Comparison of ENCODE assay signal across 11 cellular contexts in the genomic region with DNA sequence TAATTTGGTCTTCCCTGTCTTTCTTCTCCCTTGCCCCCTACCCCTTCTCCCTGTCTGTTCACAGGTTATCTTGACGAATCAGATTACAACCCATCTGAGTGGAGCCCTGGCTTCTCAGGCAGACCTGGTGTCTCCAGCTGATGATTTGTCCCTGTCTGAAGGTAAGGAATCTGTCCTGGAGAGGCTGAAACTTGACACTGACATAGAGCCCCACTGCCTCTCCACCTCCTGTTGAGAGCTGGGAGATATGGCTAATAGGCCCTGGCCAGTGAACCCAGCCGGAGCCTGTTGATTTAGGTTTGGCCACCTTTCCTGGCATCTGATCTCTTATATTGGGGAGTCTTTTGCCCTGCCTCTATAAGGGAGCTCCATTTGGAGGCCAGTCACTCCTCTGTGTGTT.
DNase-seq lines count a peak whose midpoint lies in the region; ATAC-seq, FAIRE-seq and TF ChIP-seq lines count a peak whose summit lies in the region.
"Had no signal": no experiment of that assay in that cellular context is flagged by ENCODE, and none has a peak within 500 bp of the region (broad histone marks: within the 10 kb centered on the region; RNA-seq: fewer than 3 reads in every experiment).

No MANE protein-coding gene starts in this region.

- H3K27ac Mint-ChIP-seq in endothelial cell (ENCODE audit: unreplicated experiment) = peak overlapping the region; percentile 89

- no peak for TF ChIP-seq POLR2A in adrenal gland (IDR thresholded peaks at IDR 0.05)

- no peaks in the 10 kb centered on the region for H3K36me3 Mint-ChIP-seq in endothelial cell (ENCODE audit: low read depth, unreplicated experiment)

- WGBS in adrenal gland, 4 donors = 88 to 100% (median 94%) methylated on average over 2 of the region's 2 CpGs

- ATAC-seq in Right ventricle myocardium inferior = peak; percentile 36
- no peak for ATAC-seq in HG03457 (IDR thresholded peaks at IDR 0.05; ENCODE audit: unreplicated experiment)

- H3K4me1 ChIP-seq in right atrium auricular region = peaks cover 0 to 11% of the 10 kb centered on the region in 2 donors
- peaks cover 0 to 22% (median 15%) of the 10 kb centered on the region in 5 donors for H3K4me1 ChIP-seq in subcutaneous abdominal adipose tissue (ENCODE audit: control insufficient read depth in 5 of 5, insufficient read depth in 5 of 5, low read length in 5 of 5)
- H3K4me1 ChIP-seq in adrenal gland (replicated peaks in 1 of 2) = peaks cover 17 to 28% of the 10 kb centered on the region in 2 donors

- H3K9me3 ChIP-seq in right atrium auricular region (no peaks in the 10 kb centered on the region), subcutaneous abdominal adipose tissue (ENCODE audit: control insufficient read depth in 5 of 5, low read length in 5 of 5) (no peaks in the 10 kb centered on the region), adrenal gland (replicated peaks in 1 of 3) (no peaks in the 10 kb centered on the region)

- no peak for DNase-seq in Right ventricle myocardium inferior (ENCODE audit: missing footprints)
- DNase-seq in right atrium auricular region (ENCODE audit: low spot score) = no peak
- DNase-seq in NCI-H524 (lab: John Stamatoyannopoulos, UW) = peak; percentile 68
- DNase-seq in endothelial cell (ENCODE audit: low spot score) = no peak
- no peak for DNase-seq in adrenal gland
- no peak for DNase-seq in RCC 7860 (ENCODE audit: low spot score)
- DNase-seq: activated gamma-delta T cell treated with Interleukin-2 at 50 U/mL for 16 hours; NCI-H446 treated with DMSO at 0.1 percent for 48 hours; stimulated activated naive CD4-positive, alpha-beta T cell had no signal

- intact Hi-C loops in Right ventricle myocardium inferior (cut with DNase I) = no loop called here
- intact Hi-C loops in adrenal gland (cut with DNase I) = no loop called here

- no peak overlapping the region for H3K4me3 ChIP-seq in right atrium auricular region
- H3K4me3 ChIP-seq in subcutaneous abdominal adipose tissue (ENCODE audit: low read depth in 1 of 5, low read length in 5 of 5) = no peak overlapping the region
- no peak overlapping the region for H3K4me3 ChIP-seq in adrenal gland

- H3K27ac ChIP-seq in right atrium auricular region = no peak overlapping the region
- peak overlapping the region; percentile 28 for H3K27ac ChIP-seq in subcutaneous abdominal adipose tissue (ENCODE audit: low read depth, low read length)
- no peak overlapping the region for H3K27ac ChIP-seq in adrenal gland

- peaks cover 1% of the 10 kb centered on the region for H3K27me3 Mint-ChIP-seq in endothelial cell (ENCODE audit: unreplicated experiment)

- no peaks in the 10 kb centered on the region for H3K9me3 Mint-ChIP-seq in endothelial cell (ENCODE audit: unreplicated experiment)

- no peak overlapping the region for H3K4me3 Mint-ChIP-seq in endothelial cell (ENCODE audit: unreplicated experiment)

- no peak overlapping the region for H3K9ac ChIP-seq in subcutaneous abdominal adipose tissue (ENCODE audit: low read length in 5 of 5)

- no peak for FAIRE-seq in RCC 7860 (lab: Jason Lieb, UNC)

- peaks cover 43% of the 10 kb centered on the region for H3K4me1 Mint-ChIP-seq in endothelial cell (ENCODE audit: unreplicated experiment)

- H3K36me3 ChIP-seq in right atrium auricular region (no peaks in the 10 kb centered on the region), subcutaneous abdominal adipose tissue (ENCODE audit: control insufficient read depth in 5 of 5, insufficient read depth in 5 of 5, low read length in 5 of 5) (no peaks in the 10 kb centered on the region), adrenal gland (replicated peaks in 1 of 2) (no peaks in the 10 kb centered on the region)

- H3K27me3 ChIP-seq in right atrium auricular region (no peaks in the 10 kb centered on the region), subcutaneous abdominal adipose tissue (ENCODE audit: control insufficient read depth in 5 of 5, insufficient read depth in 4 of 5, low read length in 5 of 5) (no peaks in the 10 kb centered on the region), adrenal gland (no peaks in the 10 kb centered on the region)

- TF ChIP-seq CTCF in right atrium auricular region (IDR thresholded peaks at IDR 0.05) (no peak), endothelial cell (IDR thresholded peaks at IDR 0.05; ENCODE audit: unreplicated experiment) (no peak), adrenal gland (IDR thresholded peaks at IDR 0.05) (no peak)

Comparison
In these comparisons a context has a peak if more than half of its experiments do, and no peak if none do; other contexts are left out.
1. DNase-seq: peak in NCI-H524 (2 of 2); none in Right ventricle myocardium inferior (single experiment), right atrium auricular region (single experiment), endothelial cell (single experiment), adrenal gland (0 of 7) and RCC 7860 (single experiment).